15 cellular contexts compared by ENCODE assay signal in genomic region chr18:24380163-24380747, GRCh38.
"Had no signal": no experiment of that assay in that cellular context is flagged by ENCODE, and none has a peak within 500 bp of the region (broad histone marks: within the 10 kb centered on the region; RNA-seq: fewer than 3 reads in every experiment).

No MANE protein-coding gene starts in this region.

- H3K27ac Mint-ChIP-seq: activated naive CD4-positive, alpha-beta T cell treated with anti-CD3 and anti-CD28 coated beads for 36 hours; activated T-helper 1 cell treated with anti-CD3 and anti-CD28 coated beads, Interleukin-12 subunit alpha, Interleukin-12 subunit beta, Interleukin-2, Interleukin-4 antibody, amounts not matched to agents 30 ng/mL and 10 ng/mL and 1 ng/mL, durations not matched to agents 14 hours and 24 hours and 36 hours; progenitor cell of endocrine pancreas had no signal

- DNase-seq: activated CD4-positive, alpha-beta T cell treated with anti-CD3 and anti-CD28 coated beads for 1 hour; activated CD4-positive, alpha-beta T cell treated with anti-CD3 and anti-CD28 coated beads, Interleukin-2, amount 50 U/mL, for 48 hours; activated CD8-positive, alpha-beta memory T cell treated with anti-CD3 and anti-CD28 coated beads, Interleukin-2, amount 50 U/mL, for 4 hours; activated naive CD4-positive, alpha-beta T cell treated with anti-CD3 and anti-CD28 coated beads for 36 hours; colonic mucosa; effector CD4-positive, alpha-beta T cell; heart left ventricle; kidney glomerular epithelial cell; right cardiac atrium; small intestine; substantia nigra; T-helper 9 cell; transverse colon had no signal

- H3K27me3 Mint-ChIP-seq: progenitor cell of endocrine pancreas had no signal

- H3K9me3 Mint-ChIP-seq: activated naive CD4-positive, alpha-beta T cell treated with anti-CD3 and anti-CD28 coated beads for 36 hours; activated T-helper 1 cell treated with anti-CD3 and anti-CD28 coated beads, Interleukin-12 subunit alpha, Interleukin-12 subunit beta, Interleukin-2, Interleukin-4 antibody, amounts not matched to agents 30 ng/mL and 10 ng/mL and 1 ng/mL, durations not matched to agents 14 hours and 24 hours and 36 hours had no signal

- ATAC-seq: heart left ventricle had no signal

- H3K4me3 Mint-ChIP-seq: activated naive CD4-positive, alpha-beta T cell treated with anti-CD3 and anti-CD28 coated beads for 36 hours; activated T-helper 1 cell treated with anti-CD3 and anti-CD28 coated beads, Interleukin-12 subunit alpha, Interleukin-12 subunit beta, Interleukin-2, Interleukin-4 antibody, amounts not matched to agents 30 ng/mL and 10 ng/mL and 1 ng/mL, durations not matched to agents 14 hours and 24 hours and 36 hours had no signal
